8 cellular contexts compared by ENCODE assay signal in genomic region chr16:10386517-10387377, GRCh38. TPM values are rescaled to one million over a fixed set of nuclear protein-coding genes. Genes with fewer than 3 reads are reported as not detected.
DNase-seq lines count a peak whose midpoint lies in the region; ATAC-seq and TF ChIP-seq lines count a peak whose summit lies in the region.

No MANE protein-coding gene starts in this region.

- CTCF ChIA-PET in activated B cell treated with CpG ODN at 0.5 μM for 24 hours (lab: Charles Lee) = interaction anchor here (0.9 kb wide), 1 partner anchor 93 kb away, joined by 3 read pairs; no protein-coding TSS in a partner anchor

- POLR2A ChIA-PET in activated B cell treated with CpG ODN at 0.5 μM for 24 hours (lab: Charles Lee) = interaction anchor here (0.6 to 1.7 kb wide), 6 partner anchors 10 to 1199 kb away, joined by 3 to 11 read pairs (median 4); no protein-coding TSS in a partner anchor

- no CpG with 5 or more reads among the region's 18 CpGs for WGBS in iPS DF 6.9 (ENCODE audit: insufficient coverage, insufficient read length)
- WGBS in spleen, 5 donors = 18 to 32% (median 25%) methylated on average over 18 of the region's 18 CpGs

- H3K27ac Mint-ChIP-seq in activated B cell treated with CpG ODN at 0.5 μM for 24 hours = peak overlapping the region; percentile 96

- H3K27me3 ChIP-seq in iPS DF 6.9 (ENCODE audit: control insufficient read depth, insufficient read depth, low read length) = no peaks in the 10 kb centered on the region
- H3K27me3 ChIP-seq in spleen (replicated peaks in 1 of 7) = no peaks in the 10 kb centered on the region

- H3K9me3 Mint-ChIP-seq in activated B cell treated with CpG ODN at 0.5 μM for 24 hours = no peaks in the 10 kb centered on the region

- peak overlapping the region; percentile 99 for H3K4me3 Mint-ChIP-seq in activated B cell treated with CpG ODN at 0.5 μM for 24 hours

- H3K4me3 ChIP-seq in HFF-Myc (replicated peaks; ENCODE audit: low read depth, low read length) (peak overlapping the region; percentile 83), iPS DF 6.9 (ENCODE audit: low read length) (peak overlapping the region; percentile 65; the same call in 1 of the 2 replicates), spleen (peak overlapping the region; percentile 51 to 76 (median 63))

- H3K27me3 Mint-ChIP-seq in activated B cell treated with CpG ODN at 0.5 μM for 24 hours = no peaks in the 10 kb centered on the region

- peaks cover 49% of the 10 kb centered on the region for H3K4me1 Mint-ChIP-seq in activated B cell treated with CpG ODN at 0.5 μM for 24 hours

- DNase-seq in HFF-Myc (ENCODE audit: extremely low read depth, low read depth) (no peak), activated B cell treated with CpG ODN at 0.5 μM for 24 hours (no peak), iPS DF 6.9 (ENCODE audit: low read depth, low spot score) (no peak), spleen (no peak), KG1 (lab: John Stamatoyannopoulos, UW) (no peak)

- TF ChIP-seq CTCF in HFF-Myc (IDR thresholded peaks at IDR 0.05; ENCODE audit: low read depth, low read length, missing control alignments) = no peak
- TF ChIP-seq CTCF in activated B cell treated with CpG ODN at 0.5 μM for 24 hours (IDR thresholded peaks at IDR 0.05) = no peak
- no peak for TF ChIP-seq CTCF in spleen (IDR thresholded peaks at IDR 0.05 in 8 of 11, conservative IDR thresholded peaks at IDR 0.05 in 3 of 11)

- H3K9me3 ChIP-seq in iPS DF 6.9 (ENCODE audit: control insufficient read depth, insufficient read depth, low read length) (no peaks in the 10 kb centered on the region), spleen (peaks cover 0 to 12% (median 6%) of the 10 kb centered on the region in 8 donors)

- no peak for ATAC-seq in activated B cell treated with CpG ODN at 0.5 μM for 24 hours (ENCODE audit: low read depth)
- no peak for ATAC-seq in GM19452 (IDR thresholded peaks at IDR 0.05; ENCODE audit: unreplicated experiment)
- ATAC-seq in GM18909 (IDR thresholded peaks at IDR 0.05; ENCODE audit: poor library complexity, unreplicated experiment) = no peak
- no peak for ATAC-seq in HG03460 (IDR thresholded peaks at IDR 0.05; ENCODE audit: unreplicated experiment)

- H3K36me3 ChIP-seq in iPS DF 6.9 (ENCODE audit: control insufficient read depth, insufficient read depth, low read length) = no peaks in the 10 kb centered on the region
- peaks cover 0 to 10% (median 0%) of the 10 kb centered on the region in 6 donors for H3K36me3 ChIP-seq in spleen

- H3K36me3 Mint-ChIP-seq in activated B cell treated with CpG ODN at 0.5 μM for 24 hours (ENCODE audit: low read depth) = peaks cover 40% of the 10 kb centered on the region

- intact Hi-C loops in activated B cell treated with CpG ODN at 0.5 μM for 24 hours (cut with micrococcal nuclease) (loop anchor here (1.0 to 10.0 kb wide), 5 partner anchors 89 to 488 kb away; partner anchors contain the start of genes CIITA and NUBP1), spleen (cut with DNase I; ENCODE audit: low total_unique reads) (no loop called here)

- H3K27ac ChIP-seq in iPS DF 6.9 (ENCODE audit: low read length) (no peak overlapping the region), spleen (peak overlapping the region; percentile 81 to 89 (median 86))

- H3K4me1 ChIP-seq in iPS DF 6.9 (ENCODE audit: control insufficient read depth, insufficient read depth, low read length) (no peaks in the 10 kb centered on the region; the same call in 1 of the 2 replicates), spleen (peaks cover 0 to 44% (median 26%) of the 10 kb centered on the region in 6 donors)

- no peak for TF ChIP-seq POLR2A in spleen (IDR thresholded peaks at IDR 0.05)

RNA-seq across cellular contexts. Expression of gene ATF7IP2, which starts 0.9 kb away (rescaled TPM):
- total RNA-seq in activated B cell treated with CpG ODN at 0.5 μM for 24 hours = 48.6 and 55.9 TPM in 2 replicates
- 10 to 100 TPM; 26.2 to 45.4 (median 31.3) TPM for total RNA-seq in spleen
- 10 to 100 TPM; 28.4 to 37.0 (median 36.7) TPM for polyA plus RNA-seq in spleen
